10 cellular contexts compared by ENCODE assay signal in genomic region chr6:26332408-26332807, GRCh38. TPM values are rescaled to one million over a fixed set of nuclear protein-coding genes. Genes with fewer than 3 reads are reported as not detected.
DNase-seq lines count a peak whose midpoint lies in the region; ATAC-seq and TF ChIP-seq lines count a peak whose summit lies in the region.
"Had no signal": no experiment of that assay in that cellular context is flagged by ENCODE, and none has a peak within 500 bp of the region (broad histone marks: within the 10 kb centered on the region; RNA-seq: fewer than 3 reads in every experiment).

No MANE protein-coding gene starts in this region.

- no peak overlapping the region for H3K9ac ChIP-seq in HUES6 (ENCODE audit: low read length)

- intact Hi-C loops in posterior cingulate gyrus (cut with DNase I): no loop called here

- H3K27me3 Mint-ChIP-seq in activated naive CD8-positive, alpha-beta T cell treated with anti-CD3 and anti-CD28 coated beads for 36 hours: peaks cover 62% of the 10 kb centered on the region

- no peak overlapping the region for H3K27ac ChIP-seq in HUES6 (ENCODE audit: low read depth, low read length)

- peak overlapping the region; percentile 75 for H3K4me3 ChIP-seq in HUES6 (ENCODE audit: low read depth, low read length)

- H3K4me1 ChIP-seq in HUES6 (ENCODE audit: control insufficient read depth, insufficient read depth, low read length): peaks cover 16% of the 10 kb centered on the region

- no peaks in the 10 kb centered on the region for H3K9me3 Mint-ChIP-seq in activated naive CD8-positive, alpha-beta T cell treated with anti-CD3 and anti-CD28 coated beads for 36 hours
- H3K9me3 Mint-ChIP-seq: dendritic cell treated with granulocyte-macrophage colony-stimulating factor and Interleukin-4, amounts not matched to agents 40 ng/mL and 50 ng/mL, for 4 days had no signal

- peaks cover 3% of the 10 kb centered on the region for H3K36me3 Mint-ChIP-seq in activated naive CD8-positive, alpha-beta T cell treated with anti-CD3 and anti-CD28 coated beads for 36 hours

- no peaks in the 10 kb centered on the region for H3K36me3 ChIP-seq in HUES6 (ENCODE audit: control insufficient read depth, insufficient read depth, low read length)

- ATAC-seq in GM18505 (IDR thresholded peaks at IDR 0.05; ENCODE audit: unreplicated experiment): no peak

- peak; percentile 52 for DNase-seq in DMS 273 (lab: John Stamatoyannopoulos, UW; ENCODE audit: unreplicated experiment)
- no peak for DNase-seq in DMS 273 treated with DMSO at 0.1 percent for 48 hours (lab: John Stamatoyannopoulos, UW)
- no peak for DNase-seq in activated naive CD8-positive, alpha-beta T cell treated with anti-CD3 and anti-CD28 coated beads for 36 hours
- peak; percentile 28 for DNase-seq in mesenteric fat pad (ENCODE audit: low spot score)
- DNase-seq in posterior cingulate gyrus: no peak
- no peak for DNase-seq in SHP77 treated with DMSO at 0.1 percent for 48 hours (lab: John Stamatoyannopoulos, UW)
- DNase-seq: NCI-H1694 treated with DMSO at 0.1 percent for 48 hours had no signal

- peak overlapping the region; percentile 89 for H3K4me3 Mint-ChIP-seq in activated naive CD8-positive, alpha-beta T cell treated with anti-CD3 and anti-CD28 coated beads for 36 hours

- no peaks in the 10 kb centered on the region for H3K9me3 ChIP-seq in HUES6 (ENCODE audit: control insufficient read depth, insufficient read depth, low read depth, low read length)

- H3K27me3 ChIP-seq in HUES6 (ENCODE audit: control insufficient read depth, insufficient read depth, low read length): peaks cover 15% of the 10 kb centered on the region

- no peak overlapping the region for H3K27ac Mint-ChIP-seq in activated naive CD8-positive, alpha-beta T cell treated with anti-CD3 and anti-CD28 coated beads for 36 hours
- H3K27ac Mint-ChIP-seq: dendritic cell treated with granulocyte-macrophage colony-stimulating factor and Interleukin-4, amounts not matched to agents 40 ng/mL and 50 ng/mL, for 4 days had no signal

- H3K4me1 Mint-ChIP-seq in activated naive CD8-positive, alpha-beta T cell treated with anti-CD3 and anti-CD28 coated beads for 36 hours: peaks cover 55% of the 10 kb centered on the region

- no peak for TF ChIP-seq POLR2A in GM18505 (IDR thresholded peaks at IDR 0.05; ENCODE audit: borderline replicate concordance, extremely low read depth, insufficient read depth, insufficient read length)

RNA-seq across cellular contexts. Expression of gene BTN3A2, which starts 32.6 kb away (rescaled TPM):
- total RNA-seq in activated naive CD8-positive, alpha-beta T cell treated with anti-CD3 and anti-CD28 coated beads for 36 hours: 10 to 100 TPM; 25.6 to 27.0 TPM
- 9.1 TPM for total RNA-seq in mesenteric fat pad

RNA-seq across cellular contexts. Expression of gene BTN2A2, which starts 50.5 kb away (rescaled TPM):
- total RNA-seq in activated naive CD8-positive, alpha-beta T cell treated with anti-CD3 and anti-CD28 coated beads for 36 hours: 10 to 100 TPM; 12.8 to 14.9 TPM
- 5.6 TPM for total RNA-seq in mesenteric fat pad

Comparison
In these comparisons a context has a peak if more than half of its experiments do, and no peak if none do; other contexts are left out.
1. DNase-seq: peak in DMS 273 (single experiment) and mesenteric fat pad (single experiment); none in DMS 273 treated with DMSO at 0.1 percent for 48 hours (single experiment), activated naive CD8-positive, alpha-beta T cell treated with anti-CD3 and anti-CD28 coated beads for 36 hours (single experiment), posterior cingulate gyrus (0 of 10) and SHP77 treated with DMSO at 0.1 percent for 48 hours (single experiment).